ENCODE assay signal across 14 cellular contexts in the genomic region with DNA sequence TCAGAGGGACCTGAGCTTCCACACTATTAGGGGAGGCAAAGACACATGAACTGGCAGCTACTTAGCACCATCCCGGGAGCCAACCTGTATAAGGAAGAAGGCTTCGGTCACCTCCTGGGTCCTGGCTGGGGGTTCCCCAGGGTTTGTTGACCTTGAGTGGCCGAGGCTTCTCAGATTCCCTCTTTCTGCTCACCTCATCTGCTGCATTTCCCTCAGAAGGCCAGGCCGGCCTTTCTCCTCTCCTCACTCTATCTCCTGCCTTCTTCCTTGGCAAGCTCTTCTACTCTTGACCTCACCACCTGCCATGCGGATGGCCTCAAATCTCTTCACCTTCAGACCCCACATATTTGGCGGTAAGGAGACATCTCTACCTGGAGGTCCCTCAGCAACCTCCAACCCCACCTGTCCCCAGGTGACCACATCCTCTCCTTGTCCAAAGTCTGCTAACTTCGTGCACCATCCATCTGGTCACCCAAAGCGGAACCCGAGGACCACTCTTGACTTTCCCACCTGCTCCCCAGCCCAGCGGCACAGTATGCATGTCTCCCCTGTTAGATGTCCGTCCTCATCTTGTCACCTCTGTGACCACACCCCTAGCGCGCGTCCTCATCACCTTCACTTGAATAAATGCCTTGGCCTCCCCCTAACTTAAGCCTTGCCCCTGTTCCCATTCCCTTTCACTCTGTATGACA.
DNase-seq lines count a peak whose midpoint lies in the region; ATAC-seq and TF ChIP-seq lines count a peak whose summit lies in the region.
"Had no signal": no experiment of that assay in that cellular context is flagged by ENCODE, and none has a peak within 500 bp of the region (broad histone marks: within the 10 kb centered on the region; RNA-seq: fewer than 3 reads in every experiment).

No MANE protein-coding gene starts in this region.

- no peaks in the 10 kb centered on the region for H3K4me1 Mint-ChIP-seq in activated CD4-positive, alpha-beta T cell treated with anti-CD3 and anti-CD28 coated beads for 36 hours
- H3K4me1 Mint-ChIP-seq in activated CD4-positive, alpha-beta T cell treated with anti-CD3 and anti-CD28 coated beads, Interleukin-2, amount 10 ng/mL, durations not matched to agents 7 days and 5 days = no peaks in the 10 kb centered on the region
- no peaks in the 10 kb centered on the region for H3K4me1 Mint-ChIP-seq in activated CD4-positive, alpha-beta memory T cell treated with anti-CD3 and anti-CD28 coated beads, Interleukin-2, amount 10 ng/mL, durations not matched to agents 7 days and 5 days
- H3K4me1 Mint-ChIP-seq in GM23338 = peaks cover 27% of the 10 kb centered on the region

- H3K4me3 ChIP-seq in suprapubic skin = no peak overlapping the region
- no peak overlapping the region for H3K4me3 ChIP-seq in GM23338
- H3K4me3 ChIP-seq: BLaER1 had no signal

- no peaks in the 10 kb centered on the region for H3K27me3 ChIP-seq in suprapubic skin
- H3K27me3 ChIP-seq in GM23338 (ENCODE audit: insufficient read depth) = no peaks in the 10 kb centered on the region
- H3K27me3 ChIP-seq: BLaER1, neutrophil had no signal

- intact Hi-C loops in activated CD4-positive, alpha-beta T cell treated with anti-CD3 and anti-CD28 coated beads for 36 hours (cut with DNase I, micrococcal nuclease) = no loop called here

- H3K36me3 ChIP-seq in suprapubic skin (no peaks in the 10 kb centered on the region), GM23338 (ENCODE audit: insufficient read depth) (no peaks in the 10 kb centered on the region)
- H3K36me3 ChIP-seq: BLaER1, neutrophil had no signal

- POLR2A ChIA-PET in activated CD4-positive, alpha-beta T cell treated with anti-CD3 and anti-CD28 coated beads for 36 hours (lab: Charles Lee) = no interaction called here
- POLR2A ChIA-PET in activated CD4-positive, alpha-beta T cell treated with anti-CD3 and anti-CD28 coated beads, Interleukin-2, amount 10 ng/mL, durations not matched to agents 7 days and 5 days (lab: Charles Lee) = no interaction called here
- POLR2A ChIA-PET in activated CD4-positive, alpha-beta memory T cell treated with anti-CD3 and anti-CD28 coated beads, Interleukin-2, amount 10 ng/mL, durations not matched to agents 7 days and 5 days (lab: Charles Lee) = no interaction called here

- no peaks in the 10 kb centered on the region for H3K79me2 ChIP-seq in GM23338 (replicated peaks; ENCODE audit: insufficient read depth)

- ATAC-seq in activated CD4-positive, alpha-beta T cell treated with anti-CD3 and anti-CD28 coated beads for 36 hours = no peak
- ATAC-seq in left lobe of liver = no peak
- ATAC-seq in GM23338 = no peak
- ATAC-seq in GM18873 (IDR thresholded peaks at IDR 0.05; ENCODE audit: low FRiP score, unreplicated experiment) = no peak
- ATAC-seq: foreskin keratinocyte had no signal

- no peaks in the 10 kb centered on the region for H3K27me3 Mint-ChIP-seq in activated CD4-positive, alpha-beta T cell treated with anti-CD3 and anti-CD28 coated beads for 36 hours
- H3K27me3 Mint-ChIP-seq in activated CD4-positive, alpha-beta T cell treated with anti-CD3 and anti-CD28 coated beads, Interleukin-2, amount 10 ng/mL, durations not matched to agents 7 days and 5 days = no peaks in the 10 kb centered on the region
- H3K27me3 Mint-ChIP-seq in activated CD4-positive, alpha-beta memory T cell treated with anti-CD3 and anti-CD28 coated beads, Interleukin-2, amount 10 ng/mL, durations not matched to agents 7 days and 5 days = peaks cover 2% of the 10 kb centered on the region
- H3K27me3 Mint-ChIP-seq in GM23338 (ENCODE audit: insufficient read depth, low read depth, poor library complexity) = peaks cover 2% of the 10 kb centered on the region

- H3K9me3 ChIP-seq in suprapubic skin = no peaks in the 10 kb centered on the region
- H3K9me3 ChIP-seq: BLaER1, neutrophil had no signal

- H3K27ac ChIP-seq in suprapubic skin (no peak overlapping the region), GM23338 (ENCODE audit: low read depth) (no peak overlapping the region)
- H3K27ac ChIP-seq: BLaER1, foreskin keratinocyte, neutrophil had no signal

- WGBS in suprapubic skin = 92% methylated on average over 13 of the region's 14 CpGs

- H3K4me3 Mint-ChIP-seq in activated CD4-positive, alpha-beta T cell treated with anti-CD3 and anti-CD28 coated beads for 36 hours = no peak overlapping the region
- H3K4me3 Mint-ChIP-seq in activated CD4-positive, alpha-beta T cell treated with anti-CD3 and anti-CD28 coated beads, Interleukin-2, amount 10 ng/mL, durations not matched to agents 7 days and 5 days = no peak overlapping the region
- no peak overlapping the region for H3K4me3 Mint-ChIP-seq in activated CD4-positive, alpha-beta memory T cell treated with anti-CD3 and anti-CD28 coated beads, Interleukin-2, amount 10 ng/mL, durations not matched to agents 7 days and 5 days
- H3K4me3 Mint-ChIP-seq in GM23338 = no peak overlapping the region

- peaks cover 16% of the 10 kb centered on the region for H3K4me1 ChIP-seq in suprapubic skin
- no peaks in the 10 kb centered on the region for H3K4me1 ChIP-seq in GM23338 (ENCODE audit: insufficient read depth)

- H4K20me1 ChIP-seq in GM23338 (replicated peaks; ENCODE audit: insufficient read depth) = no peaks in the 10 kb centered on the region
- H4K20me1 ChIP-seq: BLaER1 had no signal

- TF ChIP-seq EP300 in suprapubic skin (IDR thresholded peaks at IDR 0.05) = no peak

- H3F3A ChIP-seq in GM23338 (replicated peaks; ENCODE audit: low read depth) = no peaks in the 10 kb centered on the region

- no peak overlapping the region for H2AFZ ChIP-seq in GM23338

- H3K4me2 ChIP-seq in GM23338 = no peak overlapping the region
- H3K4me2 ChIP-seq: BLaER1 had no signal

- no peak overlapping the region for H3K27ac Mint-ChIP-seq in activated CD4-positive, alpha-beta T cell treated with anti-CD3 and anti-CD28 coated beads for 36 hours
- no peak overlapping the region for H3K27ac Mint-ChIP-seq in activated CD4-positive, alpha-beta T cell treated with anti-CD3 and anti-CD28 coated beads, Interleukin-2, amount 10 ng/mL, durations not matched to agents 7 days and 5 days
- H3K27ac Mint-ChIP-seq in activated CD4-positive, alpha-beta memory T cell treated with anti-CD3 and anti-CD28 coated beads, Interleukin-2, amount 10 ng/mL, durations not matched to agents 7 days and 5 days = no peak overlapping the region
- H3K27ac Mint-ChIP-seq in GM23338 = no peak overlapping the region

- TF ChIP-seq CTCF in suprapubic skin (IDR thresholded peaks at IDR 0.05) (no peak), GM23338 (conservative IDR thresholded peaks at IDR 0.05; ENCODE audit: low read depth in 2 of 2) (no peak)

- TF ChIP-seq POLR2A in suprapubic skin (IDR thresholded peaks at IDR 0.05) = no peak

- H3K36me3 Mint-ChIP-seq in activated CD4-positive, alpha-beta T cell treated with anti-CD3 and anti-CD28 coated beads for 36 hours (ENCODE audit: low read depth) = no peaks in the 10 kb centered on the region
- H3K36me3 Mint-ChIP-seq in activated CD4-positive, alpha-beta T cell treated with anti-CD3 and anti-CD28 coated beads, Interleukin-2, amount 10 ng/mL, durations not matched to agents 7 days and 5 days (ENCODE audit: low read depth) = no peaks in the 10 kb centered on the region
- H3K36me3 Mint-ChIP-seq in activated CD4-positive, alpha-beta memory T cell treated with anti-CD3 and anti-CD28 coated beads, Interleukin-2, amount 10 ng/mL, durations not matched to agents 7 days and 5 days (ENCODE audit: low read depth) = no peaks in the 10 kb centered on the region
- no peaks in the 10 kb centered on the region; the same call in 2 of the 3 replicates for H3K36me3 Mint-ChIP-seq in GM23338 (ENCODE audit: low read depth)

- no peaks in the 10 kb centered on the region for H3K9me2 ChIP-seq in GM23338 (ENCODE audit: insufficient read depth)

- CTCF ChIA-PET in activated CD4-positive, alpha-beta T cell treated with anti-CD3 and anti-CD28 coated beads for 36 hours (lab: Charles Lee) = no interaction called here
- CTCF ChIA-PET in activated CD4-positive, alpha-beta T cell treated with anti-CD3 and anti-CD28 coated beads, Interleukin-2, amount 10 ng/mL, durations not matched to agents 7 days and 5 days (lab: Charles Lee) = no interaction called here
- CTCF ChIA-PET in activated CD4-positive, alpha-beta memory T cell treated with anti-CD3 and anti-CD28 coated beads, Interleukin-2, amount 10 ng/mL, durations not matched to agents 7 days and 5 days (lab: Charles Lee) = no interaction called here

- DNase-seq in activated CD4-positive, alpha-beta T cell treated with anti-CD3 and anti-CD28 coated beads for 36 hours = peak; percentile 1
- DNase-seq in activated CD4-positive, alpha-beta T cell treated with anti-CD3 and anti-CD28 coated beads, Interleukin-2, amount 10 ng/mL, durations not matched to agents 7 days and 5 days = no peak
- peak; percentile 11 for DNase-seq in activated CD4-positive, alpha-beta memory T cell treated with anti-CD3 and anti-CD28 coated beads, Interleukin-2, amount 10 ng/mL, durations not matched to agents 7 days and 5 days
- DNase-seq in left lobe of liver (ENCODE audit: low spot score) (peak; percentile 14), suprapubic skin (ENCODE audit: low spot score in 2 of 2) (peak; percentile 42 to 55), GM23338 (ENCODE audit: low spot score) (no peak), GM19238 (ENCODE audit: insufficient read length, low spot score) (no peak)
- DNase-seq: foreskin keratinocyte, GF-D8, NCI-H1092, NCI-H2081 had no signal

- H3K9me3 Mint-ChIP-seq in activated CD4-positive, alpha-beta T cell treated with anti-CD3 and anti-CD28 coated beads for 36 hours (ENCODE audit: low read depth) = no peaks in the 10 kb centered on the region
- H3K9me3 Mint-ChIP-seq in activated CD4-positive, alpha-beta T cell treated with anti-CD3 and anti-CD28 coated beads, Interleukin-2, amount 10 ng/mL, durations not matched to agents 7 days and 5 days = no peaks in the 10 kb centered on the region
- H3K9me3 Mint-ChIP-seq in activated CD4-positive, alpha-beta memory T cell treated with anti-CD3 and anti-CD28 coated beads, Interleukin-2, amount 10 ng/mL, durations not matched to agents 7 days and 5 days = no peaks in the 10 kb centered on the region
- no peaks in the 10 kb centered on the region; the same call in 2 of the 3 replicates for H3K9me3 Mint-ChIP-seq in GM23338

Comparison
In these comparisons a context has a peak if more than half of its experiments do, and no peak if none do; other contexts are left out.
1. DNase-seq: peak in activated CD4-positive, alpha-beta T cell treated with anti-CD3 and anti-CD28 coated beads for 36 hours (single experiment), activated CD4-positive, alpha-beta memory T cell treated with anti-CD3 and anti-CD28 coated beads, Interleukin-2, amount 10 ng/mL, durations not matched to agents 7 days and 5 days (single experiment), left lobe of liver (single experiment) and suprapubic skin (2 of 2); none in activated CD4-positive, alpha-beta T cell treated with anti-CD3 and anti-CD28 coated beads, Interleukin-2, amount 10 ng/mL, durations not matched to agents 7 days and 5 days (single experiment), GM23338 (single experiment) and GM19238 (single experiment).